12 cellular contexts compared by ENCODE assay signal in the genomic region with DNA sequence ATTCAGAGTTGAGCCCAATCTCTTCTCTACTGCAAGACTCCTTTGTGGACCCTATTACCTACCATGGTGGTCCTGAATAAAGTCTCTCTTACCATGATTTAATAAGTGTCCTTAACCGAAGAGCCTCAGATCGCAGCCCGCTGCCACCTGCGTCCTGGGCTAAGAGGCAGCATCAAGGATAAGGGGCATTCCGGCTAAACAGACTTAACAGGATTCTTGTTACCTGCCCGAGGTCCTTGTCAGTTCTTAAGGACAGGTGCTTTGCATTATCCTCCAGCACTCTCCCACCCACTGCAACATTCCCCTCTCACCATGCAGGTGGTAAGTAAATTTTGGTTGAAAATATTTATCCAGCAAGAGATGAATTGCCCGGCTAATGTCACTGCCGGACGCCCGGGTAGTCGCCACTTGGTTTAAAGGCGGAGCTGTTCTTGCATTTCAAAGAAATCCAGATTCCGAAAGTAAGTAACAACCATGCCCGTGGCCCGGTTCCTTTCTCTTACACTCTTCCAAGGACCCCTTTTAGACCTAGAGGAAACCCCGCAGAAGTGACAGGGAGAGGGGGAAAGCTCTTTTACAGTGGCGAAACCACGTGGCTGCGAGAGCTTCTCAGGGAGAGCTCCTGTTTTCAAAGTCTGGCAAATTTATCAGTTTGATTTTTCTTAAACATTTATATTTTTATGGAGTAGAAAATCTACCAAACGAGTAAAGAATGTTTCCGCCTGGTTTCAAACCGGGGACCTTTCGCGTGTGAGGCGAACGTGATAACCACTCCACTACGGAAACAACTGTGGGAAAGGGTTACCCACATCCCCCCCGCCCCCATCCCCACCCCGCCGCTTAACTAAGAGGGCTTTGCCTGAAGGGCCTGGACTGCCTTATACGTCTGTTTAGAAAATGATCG. TPM values are rescaled to one million over a fixed set of nuclear protein-coding genes. Genes with fewer than 3 reads are reported as not detected.
DNase-seq lines count a peak whose midpoint lies in the region; ATAC-seq, FAIRE-seq and TF ChIP-seq lines count a peak whose summit lies in the region.
"Had no signal": no experiment of that assay in that cellular context is flagged by ENCODE, and none has a peak within 500 bp of the region (broad histone marks: within the 10 kb centered on the region; RNA-seq: fewer than 3 reads in every experiment).

No MANE protein-coding gene starts in this region.

- peak overlapping the region; percentile 47 for H3K4me3 Mint-ChIP-seq in endothelial cell (ENCODE audit: unreplicated experiment)

- H3K36me3 Mint-ChIP-seq in endothelial cell (ENCODE audit: low read depth, unreplicated experiment), result no peaks in the 10 kb centered on the region

- H3K27me3 ChIP-seq in mammary epithelial cell (ENCODE audit: insufficient read depth, low read length) (no peaks in the 10 kb centered on the region), transverse colon (peaks cover 60% of the 10 kb centered on the region), stomach (peaks cover 6 to 87% (median 44%) of the 10 kb centered on the region in 3 donors)

- DNase-seq in GM12891 (ENCODE audit: insufficient read length, low spot score), result no peak
- peak; percentile 34 for DNase-seq in UCSD-AML1 (lab: John Stamatoyannopoulos, UW; ENCODE audit: unreplicated experiment)
- DNase-seq in endothelial cell (ENCODE audit: low spot score), result no peak
- peak; percentile 41 for DNase-seq in retina
- DNase-seq in mammary epithelial cell, result no peak
- DNase-seq in transverse colon, result no peak
- no peak for DNase-seq in stomach
- DNase-seq: thyroid gland had no signal

- H2AFZ ChIP-seq in mammary epithelial cell (ENCODE audit: low read depth, low read length), result no peak overlapping the region

- intact Hi-C loops in mammary epithelial cell (cut with micrococcal nuclease), result no loop called here
- intact Hi-C loops in transverse colon (cut with DNase I; ENCODE audit: low total_unique reads), result no loop called here
- intact Hi-C loops in stomach (cut with DNase I; ENCODE audit: low total_unique reads), result no loop called here

- H3K79me2 ChIP-seq in mammary epithelial cell (ENCODE audit: insufficient read depth, low read length), result no peaks in the 10 kb centered on the region

- H3K27ac ChIP-seq in mammary epithelial cell (ENCODE audit: insufficient read depth, low read depth, low read length) (no peak overlapping the region), transverse colon (no peak overlapping the region), stomach (no peak overlapping the region)
- H3K27ac ChIP-seq: neutrophil, thyroid gland had no signal

- no peak overlapping the region for H3K27ac Mint-ChIP-seq in endothelial cell (ENCODE audit: unreplicated experiment)

- no peak overlapping the region for H3K9ac ChIP-seq in mammary epithelial cell (ENCODE audit: insufficient read depth, low read length)

- H3K9me3 ChIP-seq in mammary epithelial cell (replicated peaks; ENCODE audit: insufficient read depth, low read length) (no peaks in the 10 kb centered on the region), transverse colon (no peaks in the 10 kb centered on the region), stomach (no peaks in the 10 kb centered on the region)
- H3K9me3 ChIP-seq: neutrophil, thyroid gland had no signal

- peak; percentile 55 for FAIRE-seq in GM12891 (lab: Jason Lieb, UNC)

- in situ Hi-C loops in mammary epithelial cell (cut with MboI; ENCODE audit: low sequenced_read_pairs in 2 of 2), result no loop called here
- in situ Hi-C loops in transverse colon (cut with MboI; ENCODE audit: low pct_ligation_motif_present in 1 of 4, low pct_unique_long_range_greater_than_20kb in 1 of 4, low sequenced_read_pairs in 3 of 4), result no loop called here

- H3K27me3 Mint-ChIP-seq in endothelial cell (ENCODE audit: unreplicated experiment), result no peaks in the 10 kb centered on the region

- no peak for TF ChIP-seq EP300 in transverse colon (IDR thresholded peaks at IDR 0.05; ENCODE audit: low read depth)
- no peak for TF ChIP-seq EP300 in stomach (IDR thresholded peaks at IDR 0.05)

- H3K4me3 ChIP-seq in mammary epithelial cell (replicated peaks in 1 of 3; ENCODE audit: insufficient read depth in 1 of 3, low read depth in 2 of 3, low read length in 3 of 3) (no peak overlapping the region), transverse colon (no peak overlapping the region), stomach (no peak overlapping the region)
- H3K4me3 ChIP-seq: thyroid gland had no signal

- H3K4me2 ChIP-seq in mammary epithelial cell (ENCODE audit: insufficient read depth, low read depth, low read length), result no peak overlapping the region

- no peaks in the 10 kb centered on the region for H4K20me1 ChIP-seq in mammary epithelial cell (ENCODE audit: insufficient read depth, low read length)

- dilution Hi-C loops in mammary epithelial cell (cut with HindIII; ENCODE audit: low sequenced_read_pairs), result no loop called here

- no peak for TF ChIP-seq CTCF in endothelial cell (IDR thresholded peaks at IDR 0.05; ENCODE audit: unreplicated experiment)
- TF ChIP-seq CTCF in mammary epithelial cell (conservative IDR thresholded peaks at IDR 0.05 in 1 of 2, IDR thresholded peaks at IDR 0.05 in 1 of 2; ENCODE audit: extremely low read depth in 1 of 2, insufficient read depth in 1 of 2, low read depth in 1 of 2, low read length in 2 of 2), result no peak
- no peak for TF ChIP-seq CTCF in transverse colon (IDR thresholded peaks at IDR 0.05)
- no peak for TF ChIP-seq CTCF in stomach (IDR thresholded peaks at IDR 0.05)

- TF ChIP-seq POLR2A in GM12891 (IDR thresholded peaks at IDR 0.05; ENCODE audit: low read depth, low read length) (no peak), transverse colon (IDR thresholded peaks at IDR 0.05) (no peak), stomach (IDR thresholded peaks at IDR 0.05) (no peak)

- CTCF ChIA-PET in mammary epithelial cell (lab: Charles Lee; ENCODE audit: low non-redundant PET), result no interaction called here

- H3K9me3 Mint-ChIP-seq in endothelial cell (ENCODE audit: unreplicated experiment), result no peaks in the 10 kb centered on the region

- H3K36me3 ChIP-seq in mammary epithelial cell (ENCODE audit: insufficient read depth, low read length) (no peaks in the 10 kb centered on the region), transverse colon (no peaks in the 10 kb centered on the region), stomach (no peaks in the 10 kb centered on the region)
- H3K36me3 ChIP-seq: neutrophil, thyroid gland had no signal

- H3K4me1 Mint-ChIP-seq in endothelial cell (ENCODE audit: unreplicated experiment), result peaks cover 5% of the 10 kb centered on the region

- H3K4me1 ChIP-seq in mammary epithelial cell (ENCODE audit: insufficient read depth, low read length) (no peaks in the 10 kb centered on the region), transverse colon (no peaks in the 10 kb centered on the region), stomach (peaks cover 0 to 8% (median 0%) of the 10 kb centered on the region in 4 donors)
- H3K4me1 ChIP-seq: thyroid gland had no signal

- 50% methylated on average over 22 of the region's 32 CpGs for WGBS in mammary epithelial cell (ENCODE audit: low coverage, missing lambda C conversion rate)
- 44 to 65% methylated on average over 16 to 32 of the region's 32 CpGs for whole genome bisulfite sequencing in transverse colon (ENCODE audit: low coverage in 1 of 2), 2 donors
- WGBS in stomach, 5 donors, result 11 to 17% (median 15%) methylated on average over 32 of the region's 32 CpGs

- BruUV-seq in mammary epithelial cell (replicated peaks; lab: Mats Ljungman, UMichigan), result no TSS peak

- ATAC-seq in HG03342 (IDR thresholded peaks at IDR 0.05; ENCODE audit: unreplicated experiment), result no peak
- ATAC-seq: Right ventricle myocardium inferior had no signal

TF ChIP-seq in GM12891, 5 proteins besides CTCF, POLR2A, EP300 and RAD21:
- TF ChIP-seq POLR2AphosphoS5 (IDR thresholded peaks at IDR 0.05; ENCODE audit: low read depth, low read length) (no peak), POU2F2 (IDR thresholded peaks at IDR 0.05; ENCODE audit: low read depth, low read length) (no peak), SPI1 (IDR thresholded peaks at IDR 0.05; ENCODE audit: low read depth, low read length) (no peak), TAF1 (IDR thresholded peaks at IDR 0.05; ENCODE audit: low read depth, low read length) (no peak), PAX5 (IDR thresholded peaks at IDR 0.05; ENCODE audit: insufficient read depth, low read length, severe bottlenecking) (no peak)

RNA-seq across cellular contexts. Expression of a gene that starts 41.9 kb away (rescaled TPM):
- polyA plus RNA-seq in GM12891 (2012; ENCODE audit: low read depth, missing spikeins), result 0.81 TPM
- total RNA-seq in endothelial cell (ENCODE audit: unreplicated experiment), result 6.1 TPM
- total RNA-seq in mammary epithelial cell, result 10 to 100 TPM in 1 of 2 donors, 1 to 10 TPM in 1; 4.8 to 10.5 TPM
- 11.9 TPM for polyA plus RNA-seq in mammary epithelial cell
- polyA minus RNA-seq in mammary epithelial cell, result 22.5 TPM
- 10 to 100 TPM in 3 of 4 donors, 1 to 10 TPM in 1; 9.0 to 34.5 (median 18.8) TPM for total RNA-seq in transverse colon
- 10 to 100 TPM in 2 of 5 donors, 1 to 10 TPM in 2, not detected in 1; 2.2 to 36.2 (median 11.3) TPM for total RNA-seq in stomach
- 10 to 100 TPM in 2 of 3 donors, 1 to 10 TPM in 1; 7.4 to 23.7 (median 18.5) TPM for polyA plus RNA-seq in stomach
- total RNA-seq: dermis microvascular lymphatic vessel endothelial cell had no signal

Comparison
In these comparisons a context has a peak if more than half of its experiments do, and no peak if none do; other contexts are left out.
1. DNase-seq: peak in UCSD-AML1 (single experiment) and retina (single experiment); none in GM12891 (single experiment), endothelial cell (single experiment), mammary epithelial cell (single experiment), transverse colon (single experiment) and stomach (single experiment).